7 cellular contexts compared by ENCODE assay signal in the genomic region with DNA sequence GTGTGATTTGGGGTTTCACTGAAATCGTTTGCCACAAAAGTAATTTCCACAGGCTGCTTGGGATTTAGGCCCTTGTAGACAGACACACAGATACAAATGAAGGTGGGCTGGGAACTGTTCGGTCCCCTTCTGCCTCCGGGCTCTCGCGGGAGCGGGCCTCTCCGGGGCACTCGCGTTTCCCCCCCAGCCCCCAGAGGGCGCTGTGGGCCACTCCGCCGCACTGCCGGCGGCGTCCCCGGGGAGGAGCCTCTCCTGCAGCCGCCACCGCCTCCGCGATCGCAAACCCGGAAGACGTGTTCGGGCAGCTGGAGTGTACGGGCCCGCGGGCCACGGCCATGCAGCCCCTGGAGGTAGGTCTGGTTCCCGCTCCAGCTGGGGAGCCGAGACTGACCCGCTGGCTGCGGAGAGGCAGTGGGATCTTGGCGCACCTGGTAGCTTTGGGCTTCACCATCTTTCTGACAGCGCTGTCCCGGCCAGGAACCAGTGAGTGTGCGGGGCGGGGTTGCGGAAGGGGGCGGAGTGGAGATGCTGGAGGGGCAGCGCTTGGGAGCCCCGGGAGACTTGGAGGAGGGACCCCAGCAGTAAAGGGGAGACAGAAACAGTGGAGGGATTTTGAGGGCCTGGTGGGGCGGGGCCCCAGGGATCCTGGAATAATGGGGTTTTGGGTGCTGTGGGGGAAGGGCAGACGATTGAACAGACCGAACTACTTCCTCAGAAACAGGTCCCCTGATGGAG. TPM values are rescaled to one million over a fixed set of nuclear protein-coding genes. Genes with fewer than 3 reads are reported as not detected.
DNase-seq lines count a peak whose midpoint lies in the region; ATAC-seq and TF ChIP-seq lines count a peak whose summit lies in the region.

A gene with protein sequence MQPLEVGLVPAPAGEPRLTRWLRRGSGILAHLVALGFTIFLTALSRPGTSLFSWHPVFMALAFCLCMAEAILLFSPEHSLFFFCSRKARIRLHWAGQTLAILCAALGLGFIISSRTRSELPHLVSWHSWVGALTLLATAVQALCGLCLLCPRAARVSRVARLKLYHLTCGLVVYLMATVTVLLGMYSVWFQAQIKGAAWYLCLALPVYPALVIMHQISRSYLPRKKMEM (plus strand): TSS at position 290 of the 735 bp plus-strand sequence. CDS start 46 bp downstream, at position 336.

- TF ChIP-seq CTCF in astrocyte of the cerebellum (IDR thresholded peaks at IDR 0.05; ENCODE audit: low read depth, low read length, missing control alignments): peak; percentile 96
- TF ChIP-seq CTCF in sigmoid colon (IDR thresholded peaks at IDR 0.05): peak; percentile 67 to 95 (median 75)

- H3K27ac ChIP-seq in sigmoid colon: peak within 1 kb of the TSS; percentile 84 to 88 (median 86)

- peaks cover 0 to 29% (median 14%) of the 10 kb centered on the region in 4 donors for H3K36me3 ChIP-seq in sigmoid colon

- intact Hi-C loops in sigmoid colon (cut with DNase I): loop anchor here (1.0 kb wide), 1 partner anchor 38 kb away; no protein-coding TSS in a partner anchor

- H3K4me3 ChIP-seq in astrocyte of the cerebellum (ENCODE audit: low read depth, low read length) (peak within 1 kb of the TSS; percentile 98), sigmoid colon (peak within 1 kb of the TSS; percentile 79 to 94 (median 84))

- H3K4me1 ChIP-seq in sigmoid colon: peaks cover 0 to 44% (median 29%) of the 10 kb centered on the region in 4 donors

- in situ Hi-C loops in astrocyte of the cerebellum (cut with HindIII; ENCODE audit: low sequenced_read_pairs): loop anchor here (5.0 kb wide), 1 partner anchor 43 kb away; the partner anchor contains the start of gene GPR61

- 0% methylated on average over 44 of the region's 44 CpGs for WGBS in sigmoid colon, 2 donors

- no peaks in the 10 kb centered on the region for H3K27me3 ChIP-seq in sigmoid colon

- H3K9me3 ChIP-seq in sigmoid colon: no peaks in the 10 kb centered on the region

- TF ChIP-seq EP300 in sigmoid colon (IDR thresholded peaks at IDR 0.05): no peak

- TF ChIP-seq POLR2A in sigmoid colon (IDR thresholded peaks at IDR 0.05): peak in 1 of 2 donors; percentile 45

- ATAC-seq in GM18498 (IDR thresholded peaks at IDR 0.05; ENCODE audit: unreplicated experiment): peak; percentile 86
- ATAC-seq in HG02840 (IDR thresholded peaks at IDR 0.05; ENCODE audit: low FRiP score, unreplicated experiment): peak; percentile 88

- DNase-seq in NCI-H146 (lab: John Stamatoyannopoulos, UW): peak; percentile 86
- peak; percentile 77 for DNase-seq in T-helper 22 cell (ENCODE audit: low read depth)
- DNase-seq in astrocyte of the cerebellum (ENCODE audit: low read depth): peak; percentile 52
- peak; percentile 32 to 94 (median 77) for DNase-seq in hypothalamus (lab: John Stamatoyannopoulos, UW)
- peak; percentile 92 for DNase-seq in sigmoid colon

RNA-seq across cellular contexts. Expression of the gene that starts here (rescaled TPM):
- 1 to 10 TPM; 4.2 to 7.6 (median 5.4) TPM for total RNA-seq in sigmoid colon
- 10 to 100 TPM in 1 of 3 donors, 1 to 10 TPM in 2; 1.8 to 12.5 (median 3.9) TPM for polyA plus RNA-seq in sigmoid colon

Comparison
In these comparisons a context has a peak if more than half of its experiments do, and no peak if none do; other contexts are left out.
1. Peak in every context shown above with its lines: DNase-seq, ATAC-seq, H3K4me3 ChIP-seq and H3K27ac ChIP-seq.